In genomic region chr2:105828543-105828942, GRCh38 we compare ENCODE assay signal across 16 cellular contexts.
DNase-seq lines count a peak whose midpoint lies in the region; ATAC-seq lines count a peak whose summit lies in the region.
"Had no signal": no experiment of that assay in that cellular context is flagged by ENCODE, and none has a peak within 500 bp of the region (broad histone marks: within the 10 kb centered on the region; RNA-seq: fewer than 3 reads in every experiment).

No MANE protein-coding gene starts in this region.

- no peak overlapping the region for H3K27ac ChIP-seq in substantia nigra (ENCODE audit: low read depth, low read length, poor library complexity, severe bottlenecking)
- H3K27ac ChIP-seq: sigmoid colon had no signal

- H3K27me3 Mint-ChIP-seq in activated naive CD8-positive, alpha-beta T cell treated with anti-CD3 and anti-CD28 coated beads, Interleukin-2, amount 50 U/mL, for 24 hours: no peaks in the 10 kb centered on the region
- H3K27me3 Mint-ChIP-seq in stimulated activated naive B cell treated with anti-CD40 and anti-IgM and Interleukin-4, amounts not matched to agents 10 μg/mL and 1 μg/mL and 100 μg/mL, for 72 hours: no peaks in the 10 kb centered on the region
- H3K27me3 Mint-ChIP-seq: type B pancreatic cell had no signal

- ATAC-seq in activated naive CD4-positive, alpha-beta T cell treated with anti-CD3 and anti-CD28 coated beads, Interleukin-2, amount 50 U/mL, for 72 hours: peak in 1 of 2 donors; percentile 63
- ATAC-seq in HG03565 (IDR thresholded peaks at IDR 0.05; ENCODE audit: unreplicated experiment): peak; percentile 42
- peak; percentile 12 for ATAC-seq in activated naive CD8-positive, alpha-beta T cell treated with anti-CD3 and anti-CD28 coated beads, Interleukin-2, amount 50 U/mL, for 24 hours
- ATAC-seq in stimulated activated naive B cell treated with anti-CD40 and anti-IgM and Interleukin-4, amounts not matched to agents 10 μg/mL and 1 μg/mL and 100 μg/mL, for 72 hours (replicated peaks): peak; percentile 63 to 68
- ATAC-seq in GM18870 (IDR thresholded peaks at IDR 0.05; ENCODE audit: unreplicated experiment): no peak
- ATAC-seq: K562 had no signal

- no peak for DNase-seq in activated naive CD4-positive, alpha-beta T cell treated with anti-CD3 and anti-CD28 coated beads, Interleukin-2, amount 50 U/mL, for 72 hours (ENCODE audit: low spot score in 2 of 2)
- DNase-seq in activated naive CD4-positive, alpha-beta T cell treated with anti-CD3 and anti-CD28 coated beads, Interleukin-2, amount 50 U/mL, for 16 hours: no peak
- no peak for DNase-seq in activated naive CD8-positive, alpha-beta T cell treated with anti-CD3 and anti-CD28 coated beads, Interleukin-2, amount 50 U/mL, for 24 hours
- no peak for DNase-seq in stimulated activated naive B cell treated with anti-CD40 and anti-IgM and Interleukin-4, amounts not matched to agents 10 μg/mL and 1 μg/mL and 100 μg/mL, for 72 hours
- DNase-seq in substantia nigra (lab: John Stamatoyannopoulos, UW) (no peak), NCI-H748 treated with DMSO at 0.1 percent for 48 hours (lab: John Stamatoyannopoulos, UW) (no peak)
- DNase-seq: HCEC 1CT; NCI-H1092 treated with DMSO at 0.1 percent for 48 hours; NCI-H226; occipital lobe; sigmoid colon; stimulated activated CD4-positive, alpha-beta T cell treated with anti-CD3 and anti-CD28 coated beads, Interleukin-2, amount 100 ng/mL, for 48 hours had no signal

- no peak overlapping the region for H3K4me3 Mint-ChIP-seq in activated naive CD8-positive, alpha-beta T cell treated with anti-CD3 and anti-CD28 coated beads, Interleukin-2, amount 50 U/mL, for 24 hours
- peak overlapping the region in 1 of 2 donors; percentile 19 for H3K4me3 Mint-ChIP-seq in stimulated activated naive B cell treated with anti-CD40 and anti-IgM and Interleukin-4, amounts not matched to agents 10 μg/mL and 1 μg/mL and 100 μg/mL, for 72 hours
- H3K4me3 Mint-ChIP-seq: type B pancreatic cell had no signal

- peak overlapping the region; percentile 61 to 71 for H3K27ac Mint-ChIP-seq in activated naive CD4-positive, alpha-beta T cell treated with anti-CD3 and anti-CD28 coated beads, Interleukin-2, amount 50 U/mL, for 72 hours
- peak overlapping the region; percentile 75 for H3K27ac Mint-ChIP-seq in activated naive CD8-positive, alpha-beta T cell treated with anti-CD3 and anti-CD28 coated beads, Interleukin-2, amount 50 U/mL, for 24 hours
- H3K27ac Mint-ChIP-seq in stimulated activated naive B cell treated with anti-CD40 and anti-IgM and Interleukin-4, amounts not matched to agents 10 μg/mL and 1 μg/mL and 100 μg/mL, for 72 hours: peak overlapping the region; percentile 72

- peaks cover 36 to 87% of the 10 kb centered on the region in 2 donors for H3K36me3 Mint-ChIP-seq in activated naive CD4-positive, alpha-beta T cell treated with anti-CD3 and anti-CD28 coated beads, Interleukin-2, amount 50 U/mL, for 72 hours
- H3K36me3 Mint-ChIP-seq in activated naive CD8-positive, alpha-beta T cell treated with anti-CD3 and anti-CD28 coated beads, Interleukin-2, amount 50 U/mL, for 24 hours (ENCODE audit: low read depth): peaks cover 76% of the 10 kb centered on the region
- peaks cover 70 to 94% of the 10 kb centered on the region in 2 donors for H3K36me3 Mint-ChIP-seq in stimulated activated naive B cell treated with anti-CD40 and anti-IgM and Interleukin-4, amounts not matched to agents 10 μg/mL and 1 μg/mL and 100 μg/mL, for 72 hours

- H3K9me3 Mint-ChIP-seq in activated naive CD4-positive, alpha-beta T cell treated with anti-CD3 and anti-CD28 coated beads, Interleukin-2, amount 50 U/mL, for 72 hours: peaks cover 4 to 19% of the 10 kb centered on the region in 2 donors
- H3K9me3 Mint-ChIP-seq in activated naive CD8-positive, alpha-beta T cell treated with anti-CD3 and anti-CD28 coated beads, Interleukin-2, amount 50 U/mL, for 24 hours: peaks cover 13% of the 10 kb centered on the region
- H3K9me3 Mint-ChIP-seq in stimulated activated naive B cell treated with anti-CD40 and anti-IgM and Interleukin-4, amounts not matched to agents 10 μg/mL and 1 μg/mL and 100 μg/mL, for 72 hours: peaks cover 13 to 19% of the 10 kb centered on the region in 2 donors

- H3K4me1 Mint-ChIP-seq in activated naive CD8-positive, alpha-beta T cell treated with anti-CD3 and anti-CD28 coated beads, Interleukin-2, amount 50 U/mL, for 24 hours: peaks cover 90% of the 10 kb centered on the region
- peaks cover 47 to 87% of the 10 kb centered on the region in 2 donors for H3K4me1 Mint-ChIP-seq in stimulated activated naive B cell treated with anti-CD40 and anti-IgM and Interleukin-4, amounts not matched to agents 10 μg/mL and 1 μg/mL and 100 μg/mL, for 72 hours
